In the genomic region with DNA sequence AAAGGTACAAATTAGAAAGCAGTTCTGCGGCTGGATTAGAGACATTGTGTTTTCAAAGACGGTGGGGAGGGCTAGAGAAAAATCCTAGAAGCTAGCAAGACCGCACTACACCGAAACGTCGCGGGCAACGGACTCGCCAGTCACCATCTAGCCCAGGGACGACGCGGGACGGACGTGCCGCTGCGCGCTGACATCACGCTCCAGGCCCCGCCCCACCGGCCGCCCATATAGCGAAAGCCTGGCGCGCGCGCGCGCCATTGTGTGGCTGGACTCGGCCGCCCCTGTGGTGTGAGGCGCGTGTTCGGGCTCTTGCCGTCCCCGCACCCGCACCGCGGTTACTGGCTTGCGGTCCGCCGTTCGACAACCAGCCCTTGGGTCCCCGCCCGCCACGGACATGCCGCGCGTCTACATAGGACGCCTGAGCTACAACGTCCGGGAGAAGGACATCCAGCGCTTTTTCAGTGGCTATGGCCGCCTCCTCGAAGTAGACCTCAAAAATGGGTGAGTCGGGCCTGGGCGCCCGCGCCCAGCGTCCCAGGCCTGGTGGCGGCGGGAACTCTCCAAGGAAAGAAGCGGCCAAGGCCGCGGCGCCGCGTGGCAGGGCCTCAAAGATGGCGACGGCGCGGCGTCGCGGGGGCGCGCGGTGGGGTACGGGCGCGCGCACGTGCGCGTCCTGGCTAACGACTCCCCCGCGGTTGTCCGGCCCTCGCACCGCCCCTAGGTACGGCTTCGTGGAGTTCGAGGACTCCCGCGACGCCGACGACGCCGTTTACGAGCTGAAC, we compare ENCODE assay signal across 8 cellular contexts.
A peak's percentile ranks its signal among the peaks of the same experiment; 100 is the strongest.
DNase-seq lines count a peak whose midpoint lies in the region; ATAC-seq and TF ChIP-seq lines count a peak whose summit lies in the region.

A gene (plus strand): TSS at position 257 of the 782 bp plus-strand sequence. CDS start 138 bp downstream, at position 395.

- no peaks in the 10 kb centered on the region for H3K9me3 ChIP-seq in muscle layer of colon (ENCODE audit: low read length)

- peaks cover 5% of the 10 kb centered on the region for H3K4me1 ChIP-seq in muscle layer of colon (ENCODE audit: insufficient read depth, low read length)

- H3K4me3 ChIP-seq in muscle layer of colon (ENCODE audit: low read depth in 1 of 2, low read length in 2 of 2): peak within 1 kb of the TSS; percentile 83 to 90

- DNase-seq in DMS114 treated with DMSO at 0.1 percent for 48 hours (lab: John Stamatoyannopoulos, UW; ENCODE audit: unreplicated experiment) (peak; percentile 88), HuH-7 (ENCODE audit: low spot score) (peak; percentile 86), OCI-M2 (lab: John Stamatoyannopoulos, UW; ENCODE audit: unreplicated experiment) (peak; percentile 93), erythroblast (lab: John Stamatoyannopoulos, UW) (peak; percentile 94 to 96)
- DNase-seq in activated T-cell treated with anti-CD3 and anti-CD28 coated beads, Interleukin-2, amount 50 U/mL, for 1 hour: peak; percentile 96
- DNase-seq in stimulated activated CD8-positive, alpha-beta memory T cell treated with anti-CD3 and anti-CD28 coated beads, Interleukin-7, amount 100 ng/mL, for 1 hour (ENCODE audit: low read depth in 2 of 2): peak; percentile 88 to 90

- H3K27me3 ChIP-seq in muscle layer of colon (ENCODE audit: control insufficient read depth in 1 of 2, insufficient read depth in 2 of 2, low read length in 2 of 2): no peaks in the 10 kb centered on the region

- peaks cover 36% of the 10 kb centered on the region for H3K36me3 ChIP-seq in muscle layer of colon (ENCODE audit: insufficient read depth, low read length)

- peak; percentile 99 for TF ChIP-seq POLR2A in erythroblast (IDR thresholded peaks at IDR 0.05; ENCODE audit: low read length)

- H3K27ac ChIP-seq in muscle layer of colon (ENCODE audit: low read depth, low read length): peak within 1 kb of the TSS; percentile 100

- H3K9ac ChIP-seq in muscle layer of colon (ENCODE audit: low read length): peak within 1 kb of the TSS; percentile 81

- ATAC-seq in GM21526 (IDR thresholded peaks at IDR 0.05; ENCODE audit: low FRiP score, unreplicated experiment): peak; percentile 81

Comparison
In these comparisons a context has a peak if more than half of its experiments do, and no peak if none do; other contexts are left out.
1. Peak in every context shown above with its lines: DNase-seq, ATAC-seq, H3K4me3 ChIP-seq and H3K27ac ChIP-seq.